In the genomic region with DNA sequence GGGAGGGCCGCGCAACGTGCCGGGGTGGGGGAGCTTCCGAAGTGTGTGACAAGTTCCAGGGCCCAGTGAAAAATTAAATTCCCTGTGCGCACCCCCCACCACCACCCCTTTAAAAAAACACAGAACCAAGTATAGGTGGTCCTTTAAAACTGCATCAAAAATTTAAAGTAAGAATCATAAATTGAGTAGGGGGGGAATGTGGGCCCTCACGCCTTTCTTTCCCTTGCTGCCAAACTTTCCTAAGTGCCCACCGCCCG, we compare ENCODE assay signal across 8 cellular contexts. TPM values are rescaled to one million over a fixed set of nuclear protein-coding genes. Genes with fewer than 3 reads are reported as not detected.
DNase-seq lines count a peak whose midpoint lies in the region; ATAC-seq and TF ChIP-seq lines count a peak whose summit lies in the region.

No MANE protein-coding gene starts in this region.

- H3K4me1 Mint-ChIP-seq in memory B cell (peaks cover 19% of the 10 kb centered on the region), type B pancreatic cell (ENCODE audit: unreplicated experiment) (peaks cover 36% of the 10 kb centered on the region)

- H3K27me3 ChIP-seq in heart left ventricle: peaks cover 17 to 93% (median 59%) of the 10 kb centered on the region in 9 donors
- H3K27me3 ChIP-seq in ascending aorta: peaks cover 41% of the 10 kb centered on the region

- no peak for DNase-seq in heart left ventricle
- no peak for DNase-seq in left ventricle myocardium superior
- DNase-seq in ascending aorta (ENCODE audit: low spot score in 2 of 2): no peak
- DNase-seq in memory B cell (ENCODE audit: low spot score in 2 of 2): no peak
- DNase-seq in type B pancreatic cell (ENCODE audit: extremely low spot score, unreplicated experiment): no peak
- DNase-seq in NCI-H1092 treated with DMSO at 0.1 percent for 48 hours (lab: John Stamatoyannopoulos, UW): no peak

- H3K9me3 Mint-ChIP-seq in memory B cell (no peaks in the 10 kb centered on the region), type B pancreatic cell (no peaks in the 10 kb centered on the region)

- no peaks in the 10 kb centered on the region for H3K36me3 ChIP-seq in heart left ventricle
- no peaks in the 10 kb centered on the region for H3K36me3 ChIP-seq in ascending aorta

- WGBS in heart left ventricle, 4 donors: 7 to 10% (median 8%) methylated on average over 9 of the region's 9 CpGs

- peak overlapping the region in 10 of 12 donors; percentile 18 to 89 (median 74) for H3K27ac ChIP-seq in heart left ventricle
- no peak overlapping the region for H3K27ac ChIP-seq in ascending aorta

- H3K27me3 Mint-ChIP-seq in memory B cell (no peaks in the 10 kb centered on the region), type B pancreatic cell (peaks cover 12% of the 10 kb centered on the region)

- peak overlapping the region; percentile 19 to 80 (median 68) for H3K4me3 ChIP-seq in heart left ventricle
- H3K4me3 ChIP-seq in ascending aorta: peak overlapping the region; percentile 68 to 71

- H3K27ac Mint-ChIP-seq in memory B cell (peak overlapping the region; percentile 92), type B pancreatic cell (peak overlapping the region; percentile 95)

- H3K36me3 Mint-ChIP-seq in memory B cell: peaks cover 19% of the 10 kb centered on the region
- peaks cover 15% of the 10 kb centered on the region for H3K36me3 Mint-ChIP-seq in type B pancreatic cell

- H3K9me3 ChIP-seq in heart left ventricle (no peaks in the 10 kb centered on the region), ascending aorta (no peaks in the 10 kb centered on the region)

- no peak for TF ChIP-seq POLR2A in heart left ventricle (IDR thresholded peaks at IDR 0.05)

- H3K4me1 ChIP-seq in heart left ventricle (peaks cover 0 to 69% (median 35%) of the 10 kb centered on the region in 12 donors), ascending aorta (peaks cover 18 to 49% of the 10 kb centered on the region in 2 donors)

- no peak for TF ChIP-seq CTCF in heart left ventricle (IDR thresholded peaks at IDR 0.05)
- no peak for TF ChIP-seq CTCF in ascending aorta (IDR thresholded peaks at IDR 0.05)
- TF ChIP-seq CTCF in type B pancreatic cell (conservative IDR thresholded peaks at IDR 0.05): no peak

- intact Hi-C loops in heart left ventricle (cut with DNase I) (loop anchor here in 9 of 10 donors (1.0 to 10.0 kb wide), 12 partner anchors 50 to 1526 kb away; no protein-coding TSS in a partner anchor), left ventricle myocardium superior (cut with micrococcal nuclease) (no loop called here), ascending aorta (cut with DNase I) (no loop called here)

- ATAC-seq in heart left ventricle (no peak), left ventricle myocardium superior (no peak), memory B cell (ENCODE audit: low read depth) (no peak), GM19463 (IDR thresholded peaks at IDR 0.05; ENCODE audit: unreplicated experiment) (no peak), GM18498 (IDR thresholded peaks at IDR 0.05; ENCODE audit: unreplicated experiment) (no peak)

- H3K4me3 Mint-ChIP-seq in memory B cell: peak overlapping the region; percentile 100
- peak overlapping the region; percentile 98 for H3K4me3 Mint-ChIP-seq in type B pancreatic cell

RNA-seq across cellular contexts. Expression of a gene that starts 2.5 kb away (rescaled TPM):
- total RNA-seq in heart left ventricle: 10 to 100 TPM in 8 of 9 donors, 1 to 10 TPM in 1; 9.2 to 31.9 (median 22.4) TPM
- 10 to 100 TPM in 1 of 2 donors, 1 to 10 TPM in 1; 5.6 to 18.9 TPM for polyA plus RNA-seq in heart left ventricle
- total RNA-seq in left ventricle myocardium superior: 31.2 TPM
- total RNA-seq in ascending aorta: 0.11 TPM
- total RNA-seq in type B pancreatic cell (ENCODE audit: low replicate concordance): 47.9 and 53.1 TPM in 2 replicates

Comparison
In these comparisons a context has a peak if more than half of its experiments do, and no peak if none do; other contexts are left out.
1. intact Hi-C loops: an anchor here in heart left ventricle (1.0 to 10.0 kb wide); none called in left ventricle myocardium superior and ascending aorta.
2. H3K27ac ChIP-seq: peak in heart left ventricle (10 of 12); none in ascending aorta (0 of 2).